Comparison of ENCODE assay signal across 14 cellular contexts in the genomic region with DNA sequence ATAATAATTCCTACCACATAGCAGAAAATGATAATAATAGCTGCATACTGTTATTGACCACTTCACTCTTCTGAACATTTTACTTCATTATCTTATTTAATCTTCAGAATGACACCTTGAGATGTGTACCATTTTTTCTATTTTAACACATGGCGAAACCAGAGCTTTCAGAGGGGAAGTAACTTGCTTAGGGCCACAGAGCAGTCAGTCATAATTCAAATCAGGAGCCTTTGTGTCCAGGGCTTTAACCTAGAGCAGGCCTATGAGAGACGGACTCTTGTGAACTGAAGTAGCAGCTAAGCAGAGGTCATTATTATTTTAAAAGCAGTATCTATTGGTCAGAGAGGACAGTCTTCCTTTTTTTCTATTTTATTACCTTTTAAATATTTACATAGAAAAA.
"Had no signal": no experiment of that assay in that cellular context is flagged by ENCODE, and none has a peak within 500 bp of the region (broad histone marks: within the 10 kb centered on the region; RNA-seq: fewer than 3 reads in every experiment).

No MANE protein-coding gene starts in this region.

- DNase-seq: activated CD4-positive, alpha-beta memory T cell treated with anti-CD3 and anti-CD28 coated beads for 36 hours; activated CD4-positive, alpha-beta T cell treated with anti-CD3 and anti-CD28 coated beads for 36 hours; activated naive CD4-positive, alpha-beta T cell; activated naive CD8-positive, alpha-beta T cell treated with anti-CD3 and anti-CD28 coated beads for 36 hours; amniotic stem cell; dermis blood vessel endothelial cell; effector memory CD4-positive, alpha-beta T cell; mesenchymal stem cell; naive thymus-derived CD8-positive, alpha-beta T cell; stimulated activated CD4-positive, alpha-beta T cell treated with anti-CD3 and anti-CD28 coated beads, Interleukin-4, amount 100 ng/mL, for 24 hours; thyroid gland had no signal

- H3K27me3 ChIP-seq: thyroid gland had no signal

- H3K4me1 Mint-ChIP-seq: activated CD4-positive, alpha-beta T cell treated with anti-CD3 and anti-CD28 coated beads for 36 hours; activated naive CD8-positive, alpha-beta T cell treated with anti-CD3 and anti-CD28 coated beads for 36 hours had no signal

- H3K4me2 ChIP-seq: smooth muscle cell had no signal

- H3K36me3 Mint-ChIP-seq: activated CD4-positive, alpha-beta memory T cell treated with anti-CD3 and anti-CD28 coated beads for 36 hours; activated naive CD8-positive, alpha-beta T cell treated with anti-CD3 and anti-CD28 coated beads for 36 hours; naive thymus-derived CD8-positive, alpha-beta T cell; stimulated activated effector memory CD8-positive, alpha-beta T cell treated with anti-CD3 and anti-CD28 coated beads, Interleukin-12 subunit alpha, Interleukin-12 subunit beta, amount 100 ng/mL, for 72 hours had no signal

- H3K27ac Mint-ChIP-seq: activated CD4-positive, alpha-beta memory T cell treated with anti-CD3 and anti-CD28 coated beads for 36 hours; activated CD4-positive, alpha-beta T cell treated with anti-CD3 and anti-CD28 coated beads for 36 hours; activated naive CD8-positive, alpha-beta T cell treated with anti-CD3 and anti-CD28 coated beads for 36 hours; naive thymus-derived CD8-positive, alpha-beta T cell; stimulated activated effector memory CD8-positive, alpha-beta T cell treated with anti-CD3 and anti-CD28 coated beads, Interleukin-12 subunit alpha, Interleukin-12 subunit beta, amount 100 ng/mL, for 72 hours had no signal

- H3K27me3 Mint-ChIP-seq: activated CD4-positive, alpha-beta memory T cell treated with anti-CD3 and anti-CD28 coated beads for 36 hours; activated CD4-positive, alpha-beta T cell treated with anti-CD3 and anti-CD28 coated beads for 36 hours; activated naive CD8-positive, alpha-beta T cell treated with anti-CD3 and anti-CD28 coated beads for 36 hours had no signal

- H3K9me3 Mint-ChIP-seq: activated CD4-positive, alpha-beta memory T cell treated with anti-CD3 and anti-CD28 coated beads for 36 hours; stimulated activated effector memory CD8-positive, alpha-beta T cell treated with anti-CD3 and anti-CD28 coated beads, Interleukin-12 subunit alpha, Interleukin-12 subunit beta, amount 100 ng/mL, for 72 hours had no signal

- H3K9me3 ChIP-seq: thyroid gland had no signal

- H3K36me3 ChIP-seq: thyroid gland had no signal

- H3K4me3 Mint-ChIP-seq: activated CD4-positive, alpha-beta memory T cell treated with anti-CD3 and anti-CD28 coated beads for 36 hours; activated CD4-positive, alpha-beta T cell treated with anti-CD3 and anti-CD28 coated beads for 36 hours; activated naive CD8-positive, alpha-beta T cell treated with anti-CD3 and anti-CD28 coated beads for 36 hours; naive thymus-derived CD8-positive, alpha-beta T cell; stimulated activated effector memory CD8-positive, alpha-beta T cell treated with anti-CD3 and anti-CD28 coated beads, Interleukin-12 subunit alpha, Interleukin-12 subunit beta, amount 100 ng/mL, for 72 hours had no signal

- ATAC-seq: activated CD4-positive, alpha-beta T cell treated with anti-CD3 and anti-CD28 coated beads for 36 hours; naive thymus-derived CD8-positive, alpha-beta T cell; sciatic nerve; stimulated activated effector memory CD8-positive, alpha-beta T cell treated with anti-CD3 and anti-CD28 coated beads, Interleukin-12 subunit alpha, Interleukin-12 subunit beta, amount 100 ng/mL, for 72 hours had no signal

- H3K27ac ChIP-seq: thyroid gland had no signal

- H3K4me3 ChIP-seq: smooth muscle cell, thyroid gland had no signal
